Comparison of ENCODE assay signal across 20 cellular contexts in the genomic region with DNA sequence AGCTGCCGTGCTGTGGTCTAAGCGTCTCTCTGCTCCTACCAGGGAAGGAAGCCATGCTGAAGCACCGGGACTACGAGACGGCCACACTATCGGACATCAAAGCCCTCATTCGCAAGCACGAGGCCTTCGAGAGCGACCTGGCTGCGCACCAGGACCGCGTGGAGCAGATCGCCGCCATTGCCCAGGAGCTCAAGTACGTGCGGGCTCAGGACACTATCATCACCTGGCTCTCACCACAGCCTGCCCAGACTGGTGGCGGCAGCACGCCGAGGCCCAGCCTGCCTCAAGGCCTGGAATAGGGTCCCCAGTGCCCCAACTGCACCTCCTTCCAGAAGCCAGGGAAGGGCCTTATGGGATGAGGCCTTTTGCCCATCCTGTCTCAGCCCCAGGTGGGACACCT. TPM values are rescaled to one million over a fixed set of nuclear protein-coding genes. Genes with fewer than 3 reads are reported as not detected.
DNase-seq lines count a peak whose midpoint lies in the region; ATAC-seq and TF ChIP-seq lines count a peak whose summit lies in the region.
"Had no signal": no experiment of that assay in that cellular context is flagged by ENCODE, and none has a peak within 500 bp of the region (broad histone marks: within the 10 kb centered on the region; RNA-seq: fewer than 3 reads in every experiment).

No MANE protein-coding gene starts in this region.

- intact Hi-C loops in breast epithelium (cut with DNase I; ENCODE audit: low total_unique reads) (no loop called here), MCF 10A (cut with micrococcal nuclease) (no loop called here), tibial artery (cut with DNase I; ENCODE audit: low total_unique reads) (no loop called here)

- no peak for DNase-seq in breast epithelium (ENCODE audit: low spot score in 2 of 2)
- no peak for DNase-seq in MCF 10A (ENCODE audit: unreplicated experiment)
- no peak for DNase-seq in endothelial cell (ENCODE audit: low spot score)
- no peak for DNase-seq in osteocyte (ENCODE audit: extremely low spot score, unreplicated experiment)
- no peak for DNase-seq in tibial artery
- no peak for DNase-seq in NOMO-1 treated with dmso at 0.1 percent for 144 hours (lab: John Stamatoyannopoulos, UW; ENCODE audit: unreplicated experiment)
- DNase-seq: 8988T; activated CD4-positive, CD25-positive, alpha-beta regulatory T cell treated with anti-CD3 and anti-CD28 coated beads, Interleukin-2, amount 50 U/mL, for 72 hours; CD8-positive, alpha-beta T cell; EL; kidney glomerular epithelial cell; NCI-H2029; NCI-H524 treated with DMSO at 0.1 percent for 48 hours; upper lobe of right lung had no signal

- CTCF ChIA-PET in MCF 10A (lab: Yijun Ruan, JAX): interaction anchor here (0.6 kb wide), 1 partner anchor 87 kb away, joined by 3 read pairs; no protein-coding TSS in a partner anchor

- no peak for TF ChIP-seq CTCF in breast epithelium (IDR thresholded peaks at IDR 0.05)
- TF ChIP-seq CTCF in MCF 10A (IDR thresholded peaks at IDR 0.05; ENCODE audit: unreplicated experiment): no peak
- TF ChIP-seq CTCF in endothelial cell (IDR thresholded peaks at IDR 0.05; ENCODE audit: unreplicated experiment): no peak
- TF ChIP-seq CTCF in osteocyte (IDR thresholded peaks at IDR 0.05): no peak
- TF ChIP-seq CTCF in tibial artery (IDR thresholded peaks at IDR 0.05): no peak

- POLR2A ChIA-PET in MCF 10A (lab: Yijun Ruan, JAX): interaction anchor here (0.6 kb wide), 1 partner anchor 18 kb away, joined by 3 read pairs; no protein-coding TSS in a partner anchor

- no peak overlapping the region for H3K4me3 ChIP-seq in breast epithelium
- no peak overlapping the region for H3K4me3 ChIP-seq in tibial artery
- H3K4me3 ChIP-seq: upper lobe of right lung had no signal

- peak overlapping the region; percentile 82 to 92 for H3K27ac ChIP-seq in breast epithelium
- peak overlapping the region; percentile 72 to 91 for H3K27ac ChIP-seq in tibial artery

- H3K27ac Mint-ChIP-seq in MCF 10A (ENCODE audit: low read depth, unreplicated experiment) (no peak overlapping the region), endothelial cell (ENCODE audit: unreplicated experiment) (peak overlapping the region; percentile 36), osteocyte (ENCODE audit: unreplicated experiment) (peak overlapping the region; percentile 83)
- H3K27ac Mint-ChIP-seq: activated naive CD4-positive, alpha-beta T cell treated with anti-CD3 and anti-CD28 coated beads, Interleukin-2, amount 50 U/mL, for 24 hours; CD8-positive, alpha-beta T cell had no signal

- H3K4me3 Mint-ChIP-seq in MCF 10A (ENCODE audit: unreplicated experiment): no peak overlapping the region
- H3K4me3 Mint-ChIP-seq in endothelial cell (ENCODE audit: unreplicated experiment): no peak overlapping the region
- H3K4me3 Mint-ChIP-seq in osteocyte (ENCODE audit: unreplicated experiment): no peak overlapping the region
- H3K4me3 Mint-ChIP-seq: activated naive CD4-positive, alpha-beta T cell treated with anti-CD3 and anti-CD28 coated beads, Interleukin-2, amount 50 U/mL, for 24 hours; CD8-positive, alpha-beta T cell; central memory CD8-positive, alpha-beta T cell had no signal

- TF ChIP-seq POLR2A in breast epithelium (IDR thresholded peaks at IDR 0.05): no peak

- no TSS peak for BruUV-seq in MCF 10A (replicated peaks; lab: Mats Ljungman, UMichigan)

- H3K4me1 Mint-ChIP-seq in MCF 10A (ENCODE audit: insufficient read depth, unreplicated experiment) (peaks cover 13% of the 10 kb centered on the region), endothelial cell (ENCODE audit: unreplicated experiment) (no peaks in the 10 kb centered on the region), osteocyte (ENCODE audit: unreplicated experiment) (peaks cover 37% of the 10 kb centered on the region)
- H3K4me1 Mint-ChIP-seq: activated naive CD4-positive, alpha-beta T cell treated with anti-CD3 and anti-CD28 coated beads, Interleukin-2, amount 50 U/mL, for 24 hours; central memory CD8-positive, alpha-beta T cell had no signal

- H3K9me3 ChIP-seq in breast epithelium (no peaks in the 10 kb centered on the region), tibial artery (no peaks in the 10 kb centered on the region)
- H3K9me3 ChIP-seq: upper lobe of right lung had no signal

- no peak for ATAC-seq in HG03342 (IDR thresholded peaks at IDR 0.05; ENCODE audit: unreplicated experiment)
- ATAC-seq in GM18909 (IDR thresholded peaks at IDR 0.05; ENCODE audit: poor library complexity, unreplicated experiment): no peak
- ATAC-seq: CD8-positive, alpha-beta T cell; upper lobe of right lung had no signal

- H3K4me1 ChIP-seq in breast epithelium: peaks cover 12 to 24% of the 10 kb centered on the region in 2 donors
- peaks cover 12 to 81% (median 51%) of the 10 kb centered on the region in 4 donors for H3K4me1 ChIP-seq in tibial artery

- H3K27me3 Mint-ChIP-seq in MCF 10A (ENCODE audit: insufficient read depth, unreplicated experiment): no peaks in the 10 kb centered on the region
- H3K27me3 Mint-ChIP-seq in endothelial cell (ENCODE audit: unreplicated experiment): peaks cover 20% of the 10 kb centered on the region
- H3K27me3 Mint-ChIP-seq in osteocyte (ENCODE audit: unreplicated experiment): no peaks in the 10 kb centered on the region
- H3K27me3 Mint-ChIP-seq: activated naive CD4-positive, alpha-beta T cell treated with anti-CD3 and anti-CD28 coated beads, Interleukin-2, amount 50 U/mL, for 24 hours; central memory CD8-positive, alpha-beta T cell had no signal

- H3K9me3 Mint-ChIP-seq in MCF 10A (ENCODE audit: unreplicated experiment): no peaks in the 10 kb centered on the region
- no peaks in the 10 kb centered on the region for H3K9me3 Mint-ChIP-seq in endothelial cell (ENCODE audit: unreplicated experiment)
- no peaks in the 10 kb centered on the region for H3K9me3 Mint-ChIP-seq in osteocyte (ENCODE audit: unreplicated experiment)
- H3K9me3 Mint-ChIP-seq: activated naive CD4-positive, alpha-beta T cell treated with anti-CD3 and anti-CD28 coated beads, Interleukin-2, amount 50 U/mL, for 24 hours; CD8-positive, alpha-beta T cell; central memory CD8-positive, alpha-beta T cell had no signal

- H3K36me3 Mint-ChIP-seq in MCF 10A (ENCODE audit: insufficient read depth, unreplicated experiment) (peaks cover 89% of the 10 kb centered on the region), endothelial cell (ENCODE audit: low read depth, unreplicated experiment) (peaks cover 14% of the 10 kb centered on the region), osteocyte (ENCODE audit: unreplicated experiment) (peaks cover 18% of the 10 kb centered on the region)

- H3K27me3 ChIP-seq in breast epithelium (no peaks in the 10 kb centered on the region), tibial artery (no peaks in the 10 kb centered on the region)
- H3K27me3 ChIP-seq: upper lobe of right lung had no signal

- H3K36me3 ChIP-seq in breast epithelium: peaks cover 10% of the 10 kb centered on the region
- H3K36me3 ChIP-seq in tibial artery: peaks cover 88 to 98% (median 94%) of the 10 kb centered on the region in 3 donors

RNA-seq across cellular contexts. Expression of gene CAPN12, which starts 22.8 kb away (rescaled TPM):
- total RNA-seq in breast epithelium (1 to 10 TPM in 2 of 3 donors, under 1 TPM in 1; 0.16 to 9.2 (median 4.1) TPM), MCF 10A (2022) (not detected in 2 replicates), endothelial cell (ENCODE audit: unreplicated experiment) (2.9 TPM), osteocyte (not detected in 2 replicates)

RNA-seq across cellular contexts. Expression of gene LGALS7, which starts 51.8 kb away (rescaled TPM):
- total RNA-seq in breast epithelium: 1 to 10 TPM in 1 of 3 donors, not detected in 2; 1.5 TPM
- 1.1 TPM in 1 of 2 replicates, not detected in the other for total RNA-seq in MCF 10A (2022)
- 3.6 TPM for total RNA-seq in endothelial cell (ENCODE audit: unreplicated experiment)
- not detected in 2 replicates for total RNA-seq in osteocyte
- total RNA-seq: CD8-positive, alpha-beta T cell; M059J; T-helper 1 cell treated with Interleukin-12 subunit alpha and Interleukin-12 subunit beta and Interleukin-4 antibody, amounts not matched to agents 30 ng/mL and 1 ng/mL, for 36 hours; upper lobe of right lung had no signal
